In the genomic region with DNA sequence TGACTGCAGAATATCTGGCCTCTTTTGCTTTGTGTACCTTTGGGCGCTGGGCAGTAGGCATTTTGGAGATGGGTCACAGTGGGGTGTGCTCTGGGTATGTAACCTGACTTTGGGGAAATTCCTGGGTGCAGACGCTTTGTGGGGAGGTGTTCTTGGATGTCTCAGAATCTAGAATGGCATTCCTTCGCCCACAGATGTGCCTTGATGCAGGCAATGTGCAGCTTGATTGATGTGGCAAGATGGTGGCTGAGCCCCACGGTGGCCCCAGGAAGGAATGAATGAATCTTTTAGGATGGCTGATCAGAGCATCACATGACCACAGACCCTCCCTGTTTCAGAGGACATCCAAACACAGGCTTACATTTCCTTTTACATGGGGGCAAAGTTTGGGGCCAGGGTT, we compare ENCODE assay signal across 25 cellular contexts. TPM values are rescaled to one million over a fixed set of nuclear protein-coding genes. Genes with fewer than 3 reads are reported as not detected.
DNase-seq lines count a peak whose midpoint lies in the region; FAIRE-seq and TF ChIP-seq lines count a peak whose summit lies in the region.
"Had no signal": no experiment of that assay in that cellular context is flagged by ENCODE, and none has a peak within 500 bp of the region (broad histone marks: within the 10 kb centered on the region; RNA-seq: fewer than 3 reads in every experiment).

No MANE protein-coding gene starts in this region.

- no peaks in the 10 kb centered on the region for H3K9me3 Mint-ChIP-seq in activated CD4-positive, alpha-beta T cell treated with anti-CD3 and anti-CD28 coated beads, Interleukin-2, amount 10 ng/mL, durations not matched to agents 24 days and 14 days
- H3K9me3 Mint-ChIP-seq in activated CD4-positive, alpha-beta memory T cell treated with anti-CD3 and anti-CD28 coated beads for 36 hours: no peaks in the 10 kb centered on the region
- H3K9me3 Mint-ChIP-seq: activated T-cell treated with anti-CD3 and anti-CD28 coated beads, Interleukin-2, amount 50 U/mL, for 4 hours; HFFc6 had no signal

- 60 to 77% methylated on average over 3 to 4 of the region's 4 CpGs for WGBS in tibial nerve, 2 donors

- intact Hi-C loops in activated CD4-positive, alpha-beta T cell treated with anti-CD3 and anti-CD28 coated beads, Interleukin-2, amount 10 ng/mL, durations not matched to agents 24 days and 14 days (cut with micrococcal nuclease): no loop called here
- intact Hi-C loops in activated CD4-positive, alpha-beta memory T cell treated with anti-CD3 and anti-CD28 coated beads for 36 hours (cut with micrococcal nuclease): no loop called here

- peak; percentile 70 for FAIRE-seq in GM12892 (lab: Jason Lieb, UNC)
- FAIRE-seq: A204.1, bronchial epithelial cell, kidney, TTC549 had no signal

- H3K27me3 ChIP-seq in tibial nerve: peaks cover 0 to 35% of the 10 kb centered on the region in 2 donors

- H3K27ac Mint-ChIP-seq in activated CD4-positive, alpha-beta T cell treated with anti-CD3 and anti-CD28 coated beads, Interleukin-2, amount 10 ng/mL, durations not matched to agents 24 days and 14 days: peak overlapping the region; percentile 75
- H3K27ac Mint-ChIP-seq in activated CD4-positive, alpha-beta memory T cell treated with anti-CD3 and anti-CD28 coated beads for 36 hours: peak overlapping the region; percentile 76
- H3K27ac Mint-ChIP-seq: HFFc6 had no signal

- TF ChIP-seq EP300 in tibial nerve (IDR thresholded peaks at IDR 0.05): no peak

- no peaks in the 10 kb centered on the region for H3K27me3 Mint-ChIP-seq in activated CD4-positive, alpha-beta T cell treated with anti-CD3 and anti-CD28 coated beads, Interleukin-2, amount 10 ng/mL, durations not matched to agents 24 days and 14 days
- H3K27me3 Mint-ChIP-seq in activated CD4-positive, alpha-beta memory T cell treated with anti-CD3 and anti-CD28 coated beads for 36 hours: no peaks in the 10 kb centered on the region
- H3K27me3 Mint-ChIP-seq: activated CD4-positive, alpha-beta T cell treated with anti-CD3 and anti-CD28 coated beads, Interleukin-2, amount 10 ng/mL, durations not matched to agents 7 days and 5 days had no signal

- CTCF ChIA-PET in activated CD4-positive, alpha-beta memory T cell treated with anti-CD3 and anti-CD28 coated beads for 36 hours (lab: Charles Lee): interaction anchor here (0.7 kb wide), 1 partner anchor 50 kb away, joined by 4 read pairs; no protein-coding TSS in a partner anchor

- no peaks in the 10 kb centered on the region for H3K36me3 ChIP-seq in tibial nerve
- H3K36me3 ChIP-seq: MG63, vagina had no signal

- H3K4me3 Mint-ChIP-seq in activated CD4-positive, alpha-beta T cell treated with anti-CD3 and anti-CD28 coated beads, Interleukin-2, amount 10 ng/mL, durations not matched to agents 24 days and 14 days: peak overlapping the region; percentile 48
- H3K4me3 Mint-ChIP-seq in activated CD4-positive, alpha-beta memory T cell treated with anti-CD3 and anti-CD28 coated beads for 36 hours: no peak overlapping the region
- H3K4me3 Mint-ChIP-seq: activated CD4-positive, alpha-beta T cell treated with anti-CD3 and anti-CD28 coated beads, Interleukin-2, amount 10 ng/mL, durations not matched to agents 7 days and 5 days; HFFc6 had no signal

- no peaks in the 10 kb centered on the region for H3K9me3 ChIP-seq in tibial nerve
- H3K9me3 ChIP-seq: MG63, vagina had no signal

- DNase-seq in activated CD4-positive, alpha-beta T cell treated with anti-CD3 and anti-CD28 coated beads, Interleukin-2, amount 10 ng/mL, durations not matched to agents 24 days and 14 days: no peak
- DNase-seq in activated CD4-positive, alpha-beta T cell treated with anti-CD3 and anti-CD28 coated beads, Interleukin-2, amount 50 U/mL, for 1 hour: no peak
- DNase-seq in GM12892 (ENCODE audit: insufficient read length) (no peak), mesenteric fat pad (ENCODE audit: low spot score) (peak; percentile 24), islet precursor cell (no peak), tibial nerve (ENCODE audit: low spot score in 2 of 2) (no peak)
- DNase-seq in activated CD4-positive, alpha-beta memory T cell treated with anti-CD3 and anti-CD28 coated beads for 36 hours: no peak
- DNase-seq in stimulated activated CD4-positive, alpha-beta T cell treated with anti-CD3 and anti-CD28 coated beads, Interleukin-1b, Interleukin-23, amount 100 ng/mL, for 48 hours: no peak
- DNase-seq: activated CD4-positive, alpha-beta T cell treated with anti-CD3 and anti-CD28 coated beads, Interleukin-2, amount 10 ng/mL, durations not matched to agents 7 days and 5 days; activated T-cell treated with anti-CD3 and anti-CD28 coated beads, Interleukin-2, amount 50 U/mL, for 4 hours; foreskin keratinocyte; HFFc6; hypothalamus; kidney; mesenchymal stem cell; MG63; NCI-H774; posterior cingulate gyrus; stimulated activated CD4-positive, alpha-beta T cell treated with anti-CD3 and anti-CD28 coated beads, Interleukin-2, amount 100 ng/mL, for 48 hours had no signal

- H3K4me1 Mint-ChIP-seq in activated CD4-positive, alpha-beta T cell treated with anti-CD3 and anti-CD28 coated beads, Interleukin-2, amount 10 ng/mL, durations not matched to agents 24 days and 14 days: peaks cover 61% of the 10 kb centered on the region
- H3K4me1 Mint-ChIP-seq in activated CD4-positive, alpha-beta memory T cell treated with anti-CD3 and anti-CD28 coated beads for 36 hours (ENCODE audit: low read depth): peaks cover 82% of the 10 kb centered on the region

- peaks cover 0 to 13% (median 11%) of the 10 kb centered on the region in 4 donors for H3K4me1 ChIP-seq in tibial nerve
- H3K4me1 ChIP-seq: foreskin keratinocyte had no signal

- peaks cover 69% of the 10 kb centered on the region for H3K36me3 Mint-ChIP-seq in activated CD4-positive, alpha-beta T cell treated with anti-CD3 and anti-CD28 coated beads, Interleukin-2, amount 10 ng/mL, durations not matched to agents 24 days and 14 days (ENCODE audit: low read depth)
- H3K36me3 Mint-ChIP-seq in activated CD4-positive, alpha-beta memory T cell treated with anti-CD3 and anti-CD28 coated beads for 36 hours: peaks cover 68% of the 10 kb centered on the region

- no peak overlapping the region for H3K4me3 ChIP-seq in tibial nerve
- H3K4me3 ChIP-seq: MG63, vagina had no signal

- TF ChIP-seq CTCF in tibial nerve (IDR thresholded peaks at IDR 0.05): no peak

- H3K27ac ChIP-seq in tibial nerve: no peak overlapping the region
- H3K27ac ChIP-seq: foreskin keratinocyte, vagina had no signal

- POLR2A ChIA-PET in activated CD4-positive, alpha-beta memory T cell treated with anti-CD3 and anti-CD28 coated beads for 36 hours (lab: Charles Lee): no interaction called here

- TF ChIP-seq POLR2A in GM12892 (IDR thresholded peaks at IDR 0.05; ENCODE audit: low read depth, low read length) (no peak), tibial nerve (IDR thresholded peaks at IDR 0.05) (no peak)

RNA-seq across cellular contexts. Expression of a gene that starts 5.4 kb away (rescaled TPM):
- total RNA-seq in activated CD4-positive, alpha-beta T cell treated with anti-CD3 and anti-CD28 coated beads, Interleukin-2, amount 10 ng/mL, durations not matched to agents 24 days and 14 days: 133 TPM in 2 replicates
- polyA plus RNA-seq in GM12892 (2012; ENCODE audit: missing spikeins): 58.7 TPM
- total RNA-seq in activated CD4-positive, alpha-beta memory T cell treated with anti-CD3 and anti-CD28 coated beads for 36 hours: 100 to 1,000 TPM; 111 to 114 TPM
- total RNA-seq in mesenteric fat pad (24.3 TPM), tibial nerve (1 to 10 TPM; 2.1 to 5.7 (median 4.6) TPM)
- total RNA-seq: epithelial cell of proximal tubule, foreskin keratinocyte, HFFc6 had no signal
- polyA plus RNA-seq: BJ, foreskin keratinocyte had no signal
